9 cellular contexts compared by ENCODE assay signal in genomic region chr10:13776861-13777301, GRCh38.
DNase-seq lines count a peak whose midpoint lies in the region; ATAC-seq and TF ChIP-seq lines count a peak whose summit lies in the region.
"Had no signal": no experiment of that assay in that cellular context is flagged by ENCODE, and none has a peak within 500 bp of the region (broad histone marks: within the 10 kb centered on the region; RNA-seq: fewer than 3 reads in every experiment).

No MANE protein-coding gene starts in this region.

- no peaks in the 10 kb centered on the region for H3K27me3 ChIP-seq in mesenchymal stem cell (ENCODE audit: control insufficient read depth in 1 of 2, insufficient read depth in 1 of 2, low read length in 2 of 2)

- ATAC-seq in GM18511 (IDR thresholded peaks at IDR 0.05; ENCODE audit: unreplicated experiment) (peak; percentile 72), HG02852 (IDR thresholded peaks at IDR 0.05; ENCODE audit: unreplicated experiment) (peak; percentile 75), SK-N-SH treated with all-trans-retinoic acid at 6 μM for 48 hours (peak; percentile 68), HG02588 (IDR thresholded peaks at IDR 0.05; ENCODE audit: unreplicated experiment) (no peak), HG02642 (IDR thresholded peaks at IDR 0.05; ENCODE audit: poor library complexity, unreplicated experiment) (no peak)

- no peak overlapping the region for H3K4ac ChIP-seq in mesenchymal stem cell (ENCODE audit: low read depth in 1 of 2, low read length in 2 of 2)

- H3K9ac ChIP-seq in mesenchymal stem cell (ENCODE audit: low read length), result peak overlapping the region; percentile 61

- no peak overlapping the region for H2AFZ ChIP-seq in mesenchymal stem cell (ENCODE audit: low read depth, low read length)

- H3K79me1 ChIP-seq in mesenchymal stem cell (replicated peaks; ENCODE audit: low read length, poor library complexity, severe bottlenecking), result peaks cover 15% of the 10 kb centered on the region

- no peaks in the 10 kb centered on the region for H3K9me3 ChIP-seq in mesenchymal stem cell (ENCODE audit: control insufficient read depth, low read length)

- no peak overlapping the region for H2BK12ac ChIP-seq in mesenchymal stem cell (ENCODE audit: low read length in 2 of 2)

- H3K4me1 ChIP-seq in mesenchymal stem cell (ENCODE audit: control insufficient read depth, insufficient read depth, low read depth, low read length), result peaks cover 12% of the 10 kb centered on the region

- DNase-seq in mesenchymal stem cell (peak; percentile 54), NCI-H146 (lab: John Stamatoyannopoulos, UW) (no peak), cardiac septum (ENCODE audit: low spot score) (no peak)
- DNase-seq: NCI-H1092 had no signal

- no peak overlapping the region for H3K18ac ChIP-seq in mesenchymal stem cell (ENCODE audit: low read depth in 1 of 2, low read length in 2 of 2)

- H3K4me2 ChIP-seq in mesenchymal stem cell (ENCODE audit: low read length, poor library complexity, severe bottlenecking), result no peak overlapping the region

- no peak overlapping the region for H4K8ac ChIP-seq in mesenchymal stem cell (ENCODE audit: low read length)

- H2BK120ac ChIP-seq in mesenchymal stem cell (ENCODE audit: low read depth, low read length), result no peak overlapping the region

- no peak overlapping the region for H3K4me3 ChIP-seq in mesenchymal stem cell (ENCODE audit: insufficient read depth in 1 of 2, low read depth in 1 of 2, low read length in 2 of 2)

- WGBS in mesenchymal stem cell, result 43% methylated on average over 2 of the region's 6 CpGs

- H3K23ac ChIP-seq in mesenchymal stem cell (ENCODE audit: low read length in 2 of 2), result no peak overlapping the region

- no peak overlapping the region for H4K91ac ChIP-seq in mesenchymal stem cell (ENCODE audit: low read length)

- intact Hi-C loops in cardiac septum (cut with DNase I), result loop anchor here (2.0 to 5.0 kb wide), 2 partner anchors 70 to 164 kb away; no protein-coding TSS in a partner anchor

- H2BK15ac ChIP-seq in mesenchymal stem cell (ENCODE audit: low read depth, poor library complexity, severe bottlenecking), result no peak overlapping the region

- H3K36me3 ChIP-seq in mesenchymal stem cell (ENCODE audit: control insufficient read depth in 1 of 2, insufficient read depth in 2 of 2, low read depth in 1 of 2, low read length in 2 of 2), result peaks cover 0 to 6% of the 10 kb centered on the region in 2 experiments

- peak overlapping the region; percentile 90 for H2AK5ac ChIP-seq in mesenchymal stem cell (ENCODE audit: low read length, severe bottlenecking)

- H3K14ac ChIP-seq in mesenchymal stem cell (ENCODE audit: low read length in 2 of 2), result no peak overlapping the region

- H3K27ac ChIP-seq in mesenchymal stem cell (ENCODE audit: low read length, poor library complexity, severe bottlenecking), result peak overlapping the region; percentile 87

- no peak overlapping the region for H2BK5ac ChIP-seq in mesenchymal stem cell (ENCODE audit: low read depth, low read length, poor library complexity, severe bottlenecking)

TF ChIP-seq in SK-N-SH treated with all-trans-retinoic acid at 6 μM for 48 hours, 23 proteins besides CTCF, POLR2A, EP300 and RAD21:
- TF ChIP-seq PPARA (CRISPR knock-in tag; IDR thresholded peaks at IDR 0.05; ENCODE audit: borderline replicate concordance), result no peak
- TF ChIP-seq ZFP30 (CRISPR knock-in tag; IDR thresholded peaks at IDR 0.05), result no peak
- no peak for TF ChIP-seq ESRRG (CRISPR knock-in tag; IDR thresholded peaks at IDR 0.05)
- no peak for TF ChIP-seq TCF4 (CRISPR knock-in tag; IDR thresholded peaks at IDR 0.05; ENCODE audit: borderline replicate concordance)
- no peak for TF ChIP-seq ZNF565 (CRISPR knock-in tag; conservative IDR thresholded peaks at IDR 0.05; ENCODE audit: low read depth)
- TF ChIP-seq PATZ1 (CRISPR knock-in tag; IDR thresholded peaks at IDR 0.05; ENCODE audit: borderline replicate concordance), result no peak
- TF ChIP-seq ISL1 (CRISPR knock-in tag; IDR thresholded peaks at IDR 0.05), result no peak
- TF ChIP-seq CSDC2 (CRISPR knock-in tag; IDR thresholded peaks at IDR 0.05), result no peak
- TF ChIP-seq ZNF8 (CRISPR knock-in tag; IDR thresholded peaks at IDR 0.05), result no peak
- TF ChIP-seq POU6F1 (CRISPR knock-in tag; IDR thresholded peaks at IDR 0.05; ENCODE audit: borderline replicate concordance, low read depth), result no peak
- no peak for TF ChIP-seq CSRNP3 (CRISPR knock-in tag; IDR thresholded peaks at IDR 0.05)
- TF ChIP-seq OSR1 (CRISPR knock-in tag; IDR thresholded peaks at IDR 0.05), result no peak
- TF ChIP-seq ARNTL (CRISPR knock-in tag; IDR thresholded peaks at IDR 0.05; ENCODE audit: borderline replicate concordance, low read depth), result no peak
- TF ChIP-seq GLIS3 (CRISPR knock-in tag; IDR thresholded peaks at IDR 0.05), result no peak
- TF ChIP-seq ZNF70 (CRISPR knock-in tag; IDR thresholded peaks at IDR 0.05), result no peak
- TF ChIP-seq, protein P1, sequence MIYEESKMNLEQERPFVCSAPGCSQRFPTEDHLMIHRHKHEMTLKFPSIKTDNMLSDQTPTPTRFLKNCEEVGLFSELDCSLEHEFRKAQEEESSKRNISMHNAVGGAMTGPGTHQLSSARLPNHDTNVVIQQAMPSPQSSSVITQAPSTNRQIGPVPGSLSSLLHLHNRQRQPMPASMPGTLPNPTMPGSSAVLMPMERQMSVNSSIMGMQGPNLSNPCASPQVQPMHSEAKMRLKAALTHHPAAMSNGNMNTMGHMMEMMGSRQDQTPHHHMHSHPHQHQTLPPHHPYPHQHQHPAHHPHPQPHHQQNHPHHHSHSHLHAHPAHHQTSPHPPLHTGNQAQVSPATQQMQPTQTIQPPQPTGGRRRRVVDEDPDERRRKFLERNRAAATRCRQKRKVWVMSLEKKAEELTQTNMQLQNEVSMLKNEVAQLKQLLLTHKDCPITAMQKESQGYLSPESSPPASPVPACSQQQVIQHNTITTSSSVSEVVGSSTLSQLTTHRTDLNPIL (CRISPR knock-in tag; IDR thresholded peaks at IDR 0.05; ENCODE audit: low read depth), result no peak
- TF ChIP-seq SNAI2 (CRISPR knock-in tag; IDR thresholded peaks at IDR 0.05), result no peak
- TF ChIP-seq ZC3H10 (CRISPR knock-in tag; IDR thresholded peaks at IDR 0.05), result no peak
- TF ChIP-seq ZFP3 (CRISPR knock-in tag; IDR thresholded peaks at IDR 0.05), result no peak
TF ChIP-seq in SK-N-SH treated with all-trans-retinoic acid at 6 μM for 48 hours: peak in this region for 0.

Comparison
In these comparisons a context has a peak if more than half of its experiments do, and no peak if none do; other contexts are left out.
1. ATAC-seq: peak in GM18511 (single experiment), HG02852 (single experiment) and SK-N-SH treated with all-trans-retinoic acid at 6 μM for 48 hours (single experiment); none in HG02588 (single experiment) and HG02642 (single experiment).